In the genomic region with DNA sequence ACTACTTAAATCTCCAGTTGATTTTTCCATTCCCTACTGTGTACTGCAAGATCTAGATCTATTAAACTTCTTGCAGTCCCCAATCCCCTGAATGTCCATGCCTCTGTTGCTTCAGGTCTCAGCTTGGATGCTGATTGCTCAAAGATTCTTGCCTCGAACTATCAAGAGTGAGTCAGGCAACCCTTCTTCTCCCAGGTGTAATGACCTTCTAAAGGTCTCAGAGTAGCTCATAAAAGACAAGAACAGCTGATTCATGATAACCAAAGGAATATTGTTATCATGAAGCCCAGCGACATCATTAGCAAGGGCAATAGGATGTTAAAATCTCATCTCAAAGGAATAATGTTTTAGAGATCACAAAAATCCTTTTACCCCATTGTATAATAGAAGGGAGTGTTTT, we compare ENCODE assay signal across 12 cellular contexts. TPM values are rescaled to one million over a fixed set of nuclear protein-coding genes. Genes with fewer than 3 reads are reported as not detected.
"Had no signal": no experiment of that assay in that cellular context is flagged by ENCODE, and none has a peak within 500 bp of the region (broad histone marks: within the 10 kb centered on the region; RNA-seq: fewer than 3 reads in every experiment).

No MANE protein-coding gene starts in this region.

- H3K9me3 Mint-ChIP-seq: GM23338, H9, HFFc6 had no signal

- H3K4me2 ChIP-seq: GM23338 had no signal

- H2AFZ ChIP-seq: GM23248, GM23338 had no signal

- DNase-seq: GM23248, GOT3, H7, H9, HCEC 1CT, HFFc6 had no signal

- H3K9me3 ChIP-seq: HAP-1 had no signal

- H3K4me3 Mint-ChIP-seq: GM23338, H9, HFFc6 had no signal

- H3K27ac ChIP-seq: GM23248 had no signal

- H3K4me3 ChIP-seq: GM23248, GM23338, HAP-1 had no signal

- H3K4me1 Mint-ChIP-seq: GM23338, H9 had no signal

- H3K27ac Mint-ChIP-seq: GM23338, H9, HFFc6 had no signal

- H3K36me3 ChIP-seq: HAP-1 had no signal

- FAIRE-seq: H1, H54 had no signal

- ATAC-seq: GM23338, HCT116 had no signal

RNA-seq across cellular contexts. Expression of a gene that starts 6.8 kb away (rescaled TPM):
- total RNA-seq: GM23248, GM23338, H1, H4, H7, H9, HFFc6 had no signal
- polyA plus RNA-seq: GM23248, GM23338, H1 had no signal
